Comparison of ENCODE assay signal across 21 cellular contexts in genomic region chr5:81134566-81134965, GRCh38.
DNase-seq lines count a peak whose midpoint lies in the region; ATAC-seq, FAIRE-seq and TF ChIP-seq lines count a peak whose summit lies in the region.
"Had no signal": no experiment of that assay in that cellular context is flagged by ENCODE, and none has a peak within 500 bp of the region (broad histone marks: within the 10 kb centered on the region; RNA-seq: fewer than 3 reads in every experiment).

No MANE protein-coding gene starts in this region.

- H3K27me3 Mint-ChIP-seq in CD8-positive, alpha-beta T cell (ENCODE audit: low read depth) = no peaks in the 10 kb centered on the region

- TF ChIP-seq RAD21 in IMR-90 (IDR thresholded peaks at IDR 0.05; ENCODE audit: low read length) = no peak

- H4K91ac ChIP-seq in IMR-90 (ENCODE audit: insufficient read depth, low read depth, low read length) = no peak overlapping the region

- no peak overlapping the region for H2BK5ac ChIP-seq in IMR-90 (ENCODE audit: low read depth, low read length, poor library complexity, severe bottlenecking)

- DNase-seq in CD8-positive, alpha-beta T cell = no peak
- DNase-seq in IMR-90 = no peak
- DNase-seq in superior temporal gyrus (ENCODE audit: extremely low spot score) = peak; percentile 32
- no peak for DNase-seq in activated CD4-positive, alpha-beta T cell treated with anti-CD3 and anti-CD28 coated beads, Interleukin-2, amount 50 U/mL, for 48 hours
- DNase-seq in left lung = no peak
- DNase-seq in GM12892 (ENCODE audit: insufficient read length) = no peak
- DNase-seq: CD4-positive, CD25-positive, alpha-beta regulatory T cell; CD8-positive, alpha-beta memory T cell; DMS 273 treated with DMSO at 0.1 percent for 48 hours; DMS79; GF-D8; GM23248; H7; HCEC 1CT had no signal

- H2AFZ ChIP-seq in IMR-90 (replicated peaks; ENCODE audit: low read length, poor library complexity) = no peak overlapping the region
- H2AFZ ChIP-seq: GM23248 had no signal

- H2AK9ac ChIP-seq in IMR-90 (replicated peaks; ENCODE audit: low read depth, low read length, poor library complexity) = no peak overlapping the region

- BruUV-seq in IMR-90 (replicated peaks; lab: Mats Ljungman, UMichigan) = no TSS peak

- TF ChIP-seq POLR2A in IMR-90 (IDR thresholded peaks at IDR 0.05; ENCODE audit: low read depth, low read length) = no peak
- TF ChIP-seq POLR2A in GM12892 (IDR thresholded peaks at IDR 0.05; ENCODE audit: low read depth, low read length) = no peak

- no peak overlapping the region for H3K4me3 Mint-ChIP-seq in CD8-positive, alpha-beta T cell
- H3K4me3 Mint-ChIP-seq: B cell; CD4-positive, CD25-positive, alpha-beta regulatory T cell; CD8-positive, alpha-beta memory T cell had no signal

- H3K4me3 ChIP-seq in CD8-positive, alpha-beta T cell (ENCODE audit: low read depth, low read length) = no peak overlapping the region
- H3K4me3 ChIP-seq in IMR-90 (ENCODE audit: insufficient read depth, low read depth, low read length) (no peak overlapping the region), left lung (no peak overlapping the region)
- H3K4me3 ChIP-seq: BLaER1, GM23248 had no signal

- H3K36me3 Mint-ChIP-seq in CD8-positive, alpha-beta T cell = peaks cover 76% of the 10 kb centered on the region

- no peak overlapping the region for H2BK20ac ChIP-seq in IMR-90 (ENCODE audit: low read depth, low read length)

- no peak for ATAC-seq in CD8-positive, alpha-beta T cell
- ATAC-seq in IMR-90 (ENCODE audit: low read depth) (no peak), left lung (no peak)

- no peak overlapping the region for H3K9ac ChIP-seq in IMR-90 (ENCODE audit: low read depth, low read length)
- H3K9ac ChIP-seq: BLaER1, GM23248 had no signal

- peak overlapping the region; percentile 29 for H3K27ac Mint-ChIP-seq in CD8-positive, alpha-beta T cell
- H3K27ac Mint-ChIP-seq: B cell; CD4-positive, CD25-positive, alpha-beta regulatory T cell had no signal

- no peaks in the 10 kb centered on the region for H3K27me3 ChIP-seq in CD8-positive, alpha-beta T cell (ENCODE audit: insufficient read depth, low read length)
- no peaks in the 10 kb centered on the region for H3K27me3 ChIP-seq in IMR-90 (ENCODE audit: control insufficient read depth, insufficient read depth, low read length)
- H3K27me3 ChIP-seq in left lung = no peaks in the 10 kb centered on the region
- H3K27me3 ChIP-seq: BLaER1 had no signal

- CTCF ChIA-PET in CD8-positive, alpha-beta T cell (lab: Charles Lee) = no interaction called here
- CTCF ChIA-PET in IMR-90 (lab: Yijun Ruan, JAX) = interaction anchor here (1.3 kb wide), 1 partner anchor 11 kb away, joined by 5 read pairs; no protein-coding TSS in a partner anchor

- no peak overlapping the region for H3K14ac ChIP-seq in IMR-90 (replicated peaks; ENCODE audit: low read depth, low read length)

- no peaks in the 10 kb centered on the region for H3K9me3 Mint-ChIP-seq in CD8-positive, alpha-beta T cell

- no peak overlapping the region for H2BK15ac ChIP-seq in IMR-90 (ENCODE audit: low read depth, low read length)

- no peak for FAIRE-seq in GM12892 (lab: Jason Lieb, UNC)
- FAIRE-seq: D721Med, GM12891, H1 had no signal

- no peak overlapping the region for H3K4ac ChIP-seq in IMR-90 (ENCODE audit: low read depth, low read length)

- H2BK120ac ChIP-seq in IMR-90 (ENCODE audit: low read depth, low read length) = no peak overlapping the region

- peaks cover 7% of the 10 kb centered on the region; the same call in 1 of the 2 replicates for H3K9me1 ChIP-seq in IMR-90 (ENCODE audit: insufficient read depth, low read length)

- dilution Hi-C loops in IMR-90 (cut with HindIII; ENCODE audit: low sequenced_read_pairs, unreplicated experiment) = no loop called here

- intact Hi-C loops in CD8-positive, alpha-beta T cell (cut with DNase I, micrococcal nuclease) = no loop called here
- intact Hi-C loops in IMR-90 (cut with micrococcal nuclease) (no loop called here), left lung (cut with DNase I) (no loop called here)

- H4K20me1 ChIP-seq in IMR-90 (ENCODE audit: insufficient read depth, low read length) = no peaks in the 10 kb centered on the region
- H4K20me1 ChIP-seq: BLaER1 had no signal

- in situ Hi-C loops in IMR-90 (cut with MboI; ENCODE audit: low sequenced_read_pairs) = no loop called here

- no peaks in the 10 kb centered on the region for H3K4me1 ChIP-seq in CD8-positive, alpha-beta T cell (ENCODE audit: insufficient read depth, low read length)
- H3K4me1 ChIP-seq in IMR-90 (ENCODE audit: control insufficient read depth, insufficient read depth, low read length) = no peaks in the 10 kb centered on the region
- no peaks in the 10 kb centered on the region for H3K4me1 ChIP-seq in left lung
- H3K4me1 ChIP-seq: BLaER1 had no signal

- 0 out of 4 replicates have a peak, but pooled peaks cover 0 to 4% of the 10 kb centered on the region in 2 experiments for H3K79me1 ChIP-seq in IMR-90 (ENCODE audit: low read depth in 1 of 2, low read length in 2 of 2)

- no peaks in the 10 kb centered on the region for H3K36me3 ChIP-seq in CD8-positive, alpha-beta T cell (ENCODE audit: insufficient read depth, low read length)
- H3K36me3 ChIP-seq in IMR-90 (ENCODE audit: control insufficient read depth, insufficient read depth, low read length) = peaks cover 5% of the 10 kb centered on the region
- H3K36me3 ChIP-seq in left lung = no peaks in the 10 kb centered on the region
- H3K36me3 ChIP-seq: BLaER1 had no signal

- H3K18ac ChIP-seq in IMR-90 (ENCODE audit: low read depth, low read length) = no peak overlapping the region

- H3K9me3 ChIP-seq in CD8-positive, alpha-beta T cell (ENCODE audit: low read length) = no peaks in the 10 kb centered on the region
- H3K9me3 ChIP-seq in IMR-90 (ENCODE audit: control insufficient read depth, insufficient read depth, low read length) = no peaks in the 10 kb centered on the region
- H3K9me3 ChIP-seq in left lung = no peaks in the 10 kb centered on the region
- H3K9me3 ChIP-seq: BLaER1 had no signal

- H3K4me1 Mint-ChIP-seq in CD8-positive, alpha-beta T cell (ENCODE audit: low read depth) = no peaks in the 10 kb centered on the region
- H3K4me1 Mint-ChIP-seq: B cell; CD8-positive, alpha-beta memory T cell had no signal

- H3K23ac ChIP-seq in IMR-90 (ENCODE audit: low read depth, low read length) = no peak overlapping the region

- H4K5ac ChIP-seq in IMR-90 (ENCODE audit: low read depth, low read length) = no peak overlapping the region

- no peak overlapping the region for H2AK5ac ChIP-seq in IMR-90 (ENCODE audit: low read depth, low read length)

- no peak overlapping the region for H3K56ac ChIP-seq in IMR-90 (ENCODE audit: extremely low read depth, insufficient read depth, low read length)

- POLR2A ChIA-PET in CD8-positive, alpha-beta T cell (lab: Charles Lee) = no interaction called here
- POLR2A ChIA-PET in IMR-90 (lab: Charles Lee; ENCODE audit: unreplicated experiment) = no interaction called here

- H3K27ac ChIP-seq in CD8-positive, alpha-beta T cell (ENCODE audit: low read depth, low read length) = no peak overlapping the region
- H3K27ac ChIP-seq in IMR-90 (ENCODE audit: insufficient read depth, low read length) (no peak overlapping the region), VCaP (0 out of 2 replicates have a peak overlapping the region, but pooled peaks have one; percentile 24), left lung (no peak overlapping the region)
- H3K27ac ChIP-seq: BLaER1, C4-2B, GM23248 had no signal

- no peak overlapping the region for H4K8ac ChIP-seq in IMR-90 (ENCODE audit: low read depth in 2 of 2, low read length in 2 of 2)

- no peak for TF ChIP-seq CTCF in CD8-positive, alpha-beta T cell (IDR thresholded peaks at IDR 0.05)
- TF ChIP-seq CTCF in IMR-90 (conservative IDR thresholded peaks at IDR 0.05; ENCODE audit: low read depth, low read length) (no peak), VCaP (conservative IDR thresholded peaks at IDR 0.05) (no peak), left lung (IDR thresholded peaks at IDR 0.05) (no peak)

- no peak overlapping the region for H3K4me2 ChIP-seq in IMR-90 (ENCODE audit: low read depth, low read length)
- H3K4me2 ChIP-seq: BLaER1 had no signal

TF ChIP-seq in IMR-90, 13 proteins besides CTCF, POLR2A, EP300 and RAD21:
- TF ChIP-seq SMC3 (IDR thresholded peaks at IDR 0.05; ENCODE audit: low read depth, low read length) (no peak), RCOR1 (IDR thresholded peaks at IDR 0.05; ENCODE audit: insufficient replicate concordance, low read length) (no peak), MAFK (IDR thresholded peaks at IDR 0.05; ENCODE audit: low read depth, low read length) (0 out of 2 replicates have a peak, but pooled peaks have one; percentile 15)
